ENCODE assay signal across 1 cellular context in the genomic region with DNA sequence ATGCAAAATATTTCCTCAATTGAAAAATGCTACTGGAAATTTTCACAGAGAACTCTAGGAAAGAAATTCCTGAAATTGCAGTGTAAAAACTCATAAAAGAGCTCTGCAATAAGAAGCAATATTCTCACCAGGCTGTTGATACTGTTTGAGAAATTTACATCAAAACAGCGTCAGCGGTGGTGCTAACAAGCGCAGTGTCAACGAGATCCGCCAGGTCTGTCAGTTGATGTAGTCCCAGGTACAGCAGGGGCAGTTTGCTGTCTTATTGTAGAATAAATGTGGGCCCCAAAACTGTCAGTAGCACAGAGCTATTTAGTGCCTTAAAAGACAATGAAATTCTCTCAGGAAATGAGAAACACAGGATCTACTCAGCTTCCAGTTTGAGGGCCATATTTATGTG.
TF ChIP-seq lines count a peak whose summit lies in the region.

No MANE protein-coding gene starts in this region.

TF ChIP-seq in WTC11, 78 proteins besides CTCF, POLR2A, EP300 and RAD21:
- TF ChIP-seq, protein P1, sequence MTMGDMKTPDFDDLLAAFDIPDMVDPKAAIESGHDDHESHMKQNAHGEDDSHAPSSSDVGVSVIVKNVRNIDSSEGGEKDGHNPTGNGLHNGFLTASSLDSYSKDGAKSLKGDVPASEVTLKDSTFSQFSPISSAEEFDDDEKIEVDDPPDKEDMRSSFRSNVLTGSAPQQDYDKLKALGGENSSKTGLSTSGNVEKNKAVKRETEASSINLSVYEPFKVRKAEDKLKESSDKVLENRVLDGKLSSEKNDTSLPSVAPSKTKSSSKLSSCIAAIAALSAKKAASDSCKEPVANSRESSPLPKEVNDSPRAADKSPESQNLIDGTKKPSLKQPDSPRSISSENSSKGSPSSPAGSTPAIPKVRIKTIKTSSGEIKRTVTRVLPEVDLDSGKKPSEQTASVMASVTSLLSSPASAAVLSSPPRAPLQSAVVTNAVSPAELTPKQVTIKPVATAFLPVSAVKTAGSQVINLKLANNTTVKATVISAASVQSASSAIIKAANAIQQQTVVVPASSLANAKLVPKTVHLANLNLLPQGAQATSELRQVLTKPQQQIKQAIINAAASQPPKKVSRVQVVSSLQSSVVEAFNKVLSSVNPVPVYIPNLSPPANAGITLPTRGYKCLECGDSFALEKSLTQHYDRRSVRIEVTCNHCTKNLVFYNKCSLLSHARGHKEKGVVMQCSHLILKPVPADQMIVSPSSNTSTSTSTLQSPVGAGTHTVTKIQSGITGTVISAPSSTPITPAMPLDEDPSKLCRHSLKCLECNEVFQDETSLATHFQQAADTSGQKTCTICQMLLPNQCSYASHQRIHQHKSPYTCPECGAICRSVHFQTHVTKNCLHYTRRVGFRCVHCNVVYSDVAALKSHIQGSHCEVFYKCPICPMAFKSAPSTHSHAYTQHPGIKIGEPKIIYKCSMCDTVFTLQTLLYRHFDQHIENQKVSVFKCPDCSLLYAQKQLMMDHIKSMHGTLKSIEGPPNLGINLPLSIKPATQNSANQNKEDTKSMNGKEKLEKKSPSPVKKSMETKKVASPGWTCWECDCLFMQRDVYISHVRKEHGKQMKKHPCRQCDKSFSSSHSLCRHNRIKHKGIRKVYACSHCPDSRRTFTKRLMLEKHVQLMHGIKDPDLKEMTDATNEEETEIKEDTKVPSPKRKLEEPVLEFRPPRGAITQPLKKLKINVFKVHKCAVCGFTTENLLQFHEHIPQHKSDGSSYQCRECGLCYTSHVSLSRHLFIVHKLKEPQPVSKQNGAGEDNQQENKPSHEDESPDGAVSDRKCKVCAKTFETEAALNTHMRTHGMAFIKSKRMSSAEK (CRISPR knock-in tag; IDR thresholded peaks at IDR 0.05; ENCODE audit: borderline replicate concordance), result no peak
- TF ChIP-seq, protein P2, sequence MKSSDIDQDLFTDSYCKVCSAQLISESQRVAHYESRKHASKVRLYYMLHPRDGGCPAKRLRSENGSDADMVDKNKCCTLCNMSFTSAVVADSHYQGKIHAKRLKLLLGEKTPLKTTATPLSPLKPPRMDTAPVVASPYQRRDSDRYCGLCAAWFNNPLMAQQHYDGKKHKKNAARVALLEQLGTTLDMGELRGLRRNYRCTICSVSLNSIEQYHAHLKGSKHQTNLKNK (CRISPR knock-in tag; IDR thresholded peaks at IDR 0.05), result no peak
- TF ChIP-seq ZNF138 (CRISPR knock-in tag; conservative IDR thresholded peaks at IDR 0.05) (no peak), GABPB1 (CRISPR knock-in tag; IDR thresholded peaks at IDR 0.05) (no peak), RORB (CRISPR knock-in tag; IDR thresholded peaks at IDR 0.05) (no peak), ATF1 (CRISPR knock-in tag; IDR thresholded peaks at IDR 0.05) (no peak), CBFB (CRISPR knock-in tag; IDR thresholded peaks at IDR 0.05; ENCODE audit: low read depth) (no peak), SMAD3 (CRISPR knock-in tag; IDR thresholded peaks at IDR 0.05; ENCODE audit: borderline replicate concordance) (no peak), ZNF317 (CRISPR knock-in tag; IDR thresholded peaks at IDR 0.05; ENCODE audit: borderline replicate concordance, low read depth) (no peak), ETV6 (CRISPR knock-in tag; IDR thresholded peaks at IDR 0.05) (no peak), ZNF232 (CRISPR knock-in tag; IDR thresholded peaks at IDR 0.05) (no peak), ZNF219 (CRISPR knock-in tag; IDR thresholded peaks at IDR 0.05; ENCODE audit: borderline replicate concordance) (no peak)
- TF ChIP-seq, protein P3, sequence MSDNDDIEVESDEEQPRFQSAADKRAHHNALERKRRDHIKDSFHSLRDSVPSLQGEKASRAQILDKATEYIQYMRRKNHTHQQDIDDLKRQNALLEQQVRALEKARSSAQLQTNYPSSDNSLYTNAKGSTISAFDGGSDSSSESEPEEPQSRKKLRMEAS (CRISPR knock-in tag; IDR thresholded peaks at IDR 0.05), result no peak
- TF ChIP-seq, protein P4, sequence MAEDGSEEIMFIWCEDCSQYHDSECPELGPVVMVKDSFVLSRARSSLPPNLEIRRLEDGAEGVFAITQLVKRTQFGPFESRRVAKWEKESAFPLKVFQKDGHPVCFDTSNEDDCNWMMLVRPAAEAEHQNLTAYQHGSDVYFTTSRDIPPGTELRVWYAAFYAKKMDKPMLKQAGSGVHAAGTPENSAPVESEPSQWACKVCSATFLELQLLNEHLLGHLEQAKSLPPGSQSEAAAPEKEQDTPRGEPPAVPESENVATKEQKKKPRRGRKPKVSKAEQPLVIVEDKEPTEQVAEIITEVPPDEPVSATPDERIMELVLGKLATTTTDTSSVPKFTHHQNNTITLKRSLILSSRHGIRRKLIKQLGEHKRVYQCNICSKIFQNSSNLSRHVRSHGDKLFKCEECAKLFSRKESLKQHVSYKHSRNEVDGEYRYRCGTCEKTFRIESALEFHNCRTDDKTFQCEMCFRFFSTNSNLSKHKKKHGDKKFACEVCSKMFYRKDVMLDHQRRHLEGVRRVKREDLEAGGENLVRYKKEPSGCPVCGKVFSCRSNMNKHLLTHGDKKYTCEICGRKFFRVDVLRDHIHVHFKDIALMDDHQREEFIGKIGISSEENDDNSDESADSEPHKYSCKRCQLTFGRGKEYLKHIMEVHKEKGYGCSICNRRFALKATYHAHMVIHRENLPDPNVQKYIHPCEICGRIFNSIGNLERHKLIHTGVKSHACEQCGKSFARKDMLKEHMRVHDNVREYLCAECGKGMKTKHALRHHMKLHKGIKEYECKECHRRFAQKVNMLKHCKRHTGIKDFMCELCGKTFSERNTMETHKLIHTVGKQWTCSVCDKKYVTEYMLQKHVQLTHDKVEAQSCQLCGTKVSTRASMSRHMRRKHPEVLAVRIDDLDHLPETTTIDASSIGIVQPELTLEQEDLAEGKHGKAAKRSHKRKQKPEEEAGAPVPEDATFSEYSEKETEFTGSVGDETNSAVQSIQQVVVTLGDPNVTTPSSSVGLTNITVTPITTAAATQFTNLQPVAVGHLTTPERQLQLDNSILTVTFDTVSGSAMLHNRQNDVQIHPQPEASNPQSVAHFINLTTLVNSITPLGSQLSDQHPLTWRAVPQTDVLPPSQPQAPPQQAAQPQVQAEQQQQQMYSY (CRISPR knock-in tag; IDR thresholded peaks at IDR 0.05), result no peak
- TF ChIP-seq, protein P5, sequence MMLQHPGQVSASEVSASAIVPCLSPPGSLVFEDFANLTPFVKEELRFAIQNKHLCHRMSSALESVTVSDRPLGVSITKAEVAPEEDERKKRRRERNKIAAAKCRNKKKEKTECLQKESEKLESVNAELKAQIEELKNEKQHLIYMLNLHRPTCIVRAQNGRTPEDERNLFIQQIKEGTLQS (CRISPR knock-in tag; conservative IDR thresholded peaks at IDR 0.05), result no peak
- TF ChIP-seq, protein P6, sequence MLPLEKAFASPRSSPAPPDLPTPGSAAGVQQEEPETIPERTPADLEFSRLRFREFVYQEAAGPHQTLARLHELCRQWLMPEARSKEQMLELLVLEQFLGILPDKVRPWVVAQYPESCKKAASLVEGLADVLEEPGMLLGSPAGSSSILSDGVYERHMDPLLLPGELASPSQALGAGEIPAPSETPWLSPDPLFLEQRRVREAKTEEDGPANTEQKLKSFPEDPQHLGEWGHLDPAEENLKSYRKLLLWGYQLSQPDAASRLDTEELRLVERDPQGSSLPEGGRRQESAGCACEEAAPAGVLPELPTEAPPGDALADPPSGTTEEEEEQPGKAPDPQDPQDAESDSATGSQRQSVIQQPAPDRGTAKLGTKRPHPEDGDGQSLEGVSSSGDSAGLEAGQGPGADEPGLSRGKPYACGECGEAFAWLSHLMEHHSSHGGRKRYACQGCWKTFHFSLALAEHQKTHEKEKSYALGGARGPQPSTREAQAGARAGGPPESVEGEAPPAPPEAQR (CRISPR knock-in tag; IDR thresholded peaks at IDR 0.05), result no peak
- TF ChIP-seq, protein P7, sequence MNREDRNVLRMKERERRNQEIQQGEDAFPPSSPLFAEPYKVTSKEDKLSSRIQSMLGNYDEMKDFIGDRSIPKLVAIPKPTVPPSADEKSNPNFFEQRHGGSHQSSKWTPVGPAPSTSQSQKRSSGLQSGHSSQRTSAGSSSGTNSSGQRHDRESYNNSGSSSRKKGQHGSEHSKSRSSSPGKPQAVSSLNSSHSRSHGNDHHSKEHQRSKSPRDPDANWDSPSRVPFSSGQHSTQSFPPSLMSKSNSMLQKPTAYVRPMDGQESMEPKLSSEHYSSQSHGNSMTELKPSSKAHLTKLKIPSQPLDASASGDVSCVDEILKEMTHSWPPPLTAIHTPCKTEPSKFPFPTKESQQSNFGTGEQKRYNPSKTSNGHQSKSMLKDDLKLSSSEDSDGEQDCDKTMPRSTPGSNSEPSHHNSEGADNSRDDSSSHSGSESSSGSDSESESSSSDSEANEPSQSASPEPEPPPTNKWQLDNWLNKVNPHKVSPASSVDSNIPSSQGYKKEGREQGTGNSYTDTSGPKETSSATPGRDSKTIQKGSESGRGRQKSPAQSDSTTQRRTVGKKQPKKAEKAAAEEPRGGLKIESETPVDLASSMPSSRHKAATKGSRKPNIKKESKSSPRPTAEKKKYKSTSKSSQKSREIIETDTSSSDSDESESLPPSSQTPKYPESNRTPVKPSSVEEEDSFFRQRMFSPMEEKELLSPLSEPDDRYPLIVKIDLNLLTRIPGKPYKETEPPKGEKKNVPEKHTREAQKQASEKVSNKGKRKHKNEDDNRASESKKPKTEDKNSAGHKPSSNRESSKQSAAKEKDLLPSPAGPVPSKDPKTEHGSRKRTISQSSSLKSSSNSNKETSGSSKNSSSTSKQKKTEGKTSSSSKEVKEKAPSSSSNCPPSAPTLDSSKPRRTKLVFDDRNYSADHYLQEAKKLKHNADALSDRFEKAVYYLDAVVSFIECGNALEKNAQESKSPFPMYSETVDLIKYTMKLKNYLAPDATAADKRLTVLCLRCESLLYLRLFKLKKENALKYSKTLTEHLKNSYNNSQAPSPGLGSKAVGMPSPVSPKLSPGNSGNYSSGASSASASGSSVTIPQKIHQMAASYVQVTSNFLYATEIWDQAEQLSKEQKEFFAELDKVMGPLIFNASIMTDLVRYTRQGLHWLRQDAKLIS (CRISPR knock-in tag; IDR thresholded peaks at IDR 0.05; ENCODE audit: borderline replicate concordance), result no peak
- TF ChIP-seq, protein P8, sequence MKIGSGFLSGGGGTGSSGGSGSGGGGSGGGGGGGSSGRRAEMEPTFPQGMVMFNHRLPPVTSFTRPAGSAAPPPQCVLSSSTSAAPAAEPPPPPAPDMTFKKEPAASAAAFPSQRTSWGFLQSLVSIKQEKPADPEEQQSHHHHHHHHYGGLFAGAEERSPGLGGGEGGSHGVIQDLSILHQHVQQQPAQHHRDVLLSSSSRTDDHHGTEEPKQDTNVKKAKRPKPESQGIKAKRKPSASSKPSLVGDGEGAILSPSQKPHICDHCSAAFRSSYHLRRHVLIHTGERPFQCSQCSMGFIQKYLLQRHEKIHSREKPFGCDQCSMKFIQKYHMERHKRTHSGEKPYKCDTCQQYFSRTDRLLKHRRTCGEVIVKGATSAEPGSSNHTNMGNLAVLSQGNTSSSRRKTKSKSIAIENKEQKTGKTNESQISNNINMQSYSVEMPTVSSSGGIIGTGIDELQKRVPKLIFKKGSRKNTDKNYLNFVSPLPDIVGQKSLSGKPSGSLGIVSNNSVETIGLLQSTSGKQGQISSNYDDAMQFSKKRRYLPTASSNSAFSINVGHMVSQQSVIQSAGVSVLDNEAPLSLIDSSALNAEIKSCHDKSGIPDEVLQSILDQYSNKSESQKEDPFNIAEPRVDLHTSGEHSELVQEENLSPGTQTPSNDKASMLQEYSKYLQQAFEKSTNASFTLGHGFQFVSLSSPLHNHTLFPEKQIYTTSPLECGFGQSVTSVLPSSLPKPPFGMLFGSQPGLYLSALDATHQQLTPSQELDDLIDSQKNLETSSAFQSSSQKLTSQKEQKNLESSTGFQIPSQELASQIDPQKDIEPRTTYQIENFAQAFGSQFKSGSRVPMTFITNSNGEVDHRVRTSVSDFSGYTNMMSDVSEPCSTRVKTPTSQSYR (CRISPR knock-in tag; IDR thresholded peaks at IDR 0.05), result no peak
- TF ChIP-seq, protein P9, sequence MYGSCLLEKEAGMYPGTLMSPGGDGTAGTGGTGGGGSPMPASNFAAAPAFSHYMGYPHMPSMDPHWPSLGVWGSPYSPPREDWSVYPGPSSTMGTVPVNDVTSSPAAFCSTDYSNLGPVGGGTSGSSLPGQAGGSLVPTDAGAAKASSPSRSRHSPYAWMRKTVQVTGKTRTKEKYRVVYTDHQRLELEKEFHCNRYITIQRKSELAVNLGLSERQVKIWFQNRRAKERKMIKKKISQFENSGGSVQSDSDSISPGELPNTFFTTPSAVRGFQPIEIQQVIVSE (CRISPR knock-in tag; IDR thresholded peaks at IDR 0.05; ENCODE audit: borderline replicate concordance), result no peak
- TF ChIP-seq, protein P10, sequence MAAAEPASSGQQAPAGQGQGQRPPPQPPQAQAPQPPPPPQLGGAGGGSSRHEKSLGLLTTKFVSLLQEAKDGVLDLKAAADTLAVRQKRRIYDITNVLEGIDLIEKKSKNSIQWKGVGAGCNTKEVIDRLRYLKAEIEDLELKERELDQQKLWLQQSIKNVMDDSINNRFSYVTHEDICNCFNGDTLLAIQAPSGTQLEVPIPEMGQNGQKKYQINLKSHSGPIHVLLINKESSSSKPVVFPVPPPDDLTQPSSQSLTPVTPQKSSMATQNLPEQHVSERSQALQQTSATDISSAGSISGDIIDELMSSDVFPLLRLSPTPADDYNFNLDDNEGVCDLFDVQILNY (CRISPR knock-in tag; IDR thresholded peaks at IDR 0.05), result no peak
